In the genomic region with DNA sequence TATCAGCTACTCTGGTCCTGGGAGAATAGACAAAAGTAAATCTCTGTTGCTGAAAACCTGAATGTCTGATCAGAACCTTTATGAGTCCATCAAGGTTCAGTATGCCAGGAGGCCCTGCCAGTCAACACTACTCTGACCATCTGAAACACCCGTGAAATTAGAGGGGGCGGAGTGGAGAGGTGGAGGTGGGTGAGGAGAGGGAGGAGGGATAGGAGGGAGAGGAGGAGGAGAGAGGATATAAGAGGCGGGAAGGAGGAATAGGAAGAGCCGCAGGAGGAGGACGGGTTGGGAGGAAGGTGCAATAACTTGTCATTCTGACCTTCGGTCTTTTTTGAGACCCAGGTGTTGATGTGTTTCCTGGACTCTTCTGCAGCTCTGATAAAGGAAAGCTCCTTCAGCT, we compare ENCODE assay signal across 17 cellular contexts.
"Had no signal": no experiment of that assay in that cellular context is flagged by ENCODE, and none has a peak within 500 bp of the region (broad histone marks: within the 10 kb centered on the region; RNA-seq: fewer than 3 reads in every experiment).

No MANE protein-coding gene starts in this region.

- H3K4me3 Mint-ChIP-seq: activated T-helper 1 cell treated with anti-CD3 and anti-CD28 coated beads, Interleukin-12 subunit alpha, Interleukin-12 subunit beta, Interleukin-2, Interleukin-4 antibody, amounts not matched to agents 30 ng/mL and 10 ng/mL and 1 ng/mL, durations not matched to agents 14 hours and 24 hours and 36 hours; neural progenitor cell had no signal

- DNase-seq: activated CD4-positive, alpha-beta T cell treated with anti-CD3 and anti-CD28 coated beads, Interleukin-2, amount 50 U/mL, for 1 hour; activated gamma-delta T cell treated with Interleukin-2 at 50 U/mL for 16 hours; erythroblast; midbrain; pancreas; sigmoid colon; spleen; stimulated activated CD4-positive, alpha-beta T cell treated with anti-CD3 and anti-CD28 coated beads, Interleukin-4, amount 100 ng/mL, for 4 hours; stimulated activated naive CD4-positive, alpha-beta T cell; T-helper 9 cell had no signal

- H3K27ac Mint-ChIP-seq: neural progenitor cell had no signal

- H3K9me3 ChIP-seq: ascending aorta, pancreas, sigmoid colon, spleen had no signal

- H3K36me3 ChIP-seq: neural progenitor cell, pancreas had no signal

- H3K27me3 ChIP-seq: ascending aorta, neural progenitor cell, pancreas, sigmoid colon, spleen had no signal

- H3K9me3 Mint-ChIP-seq: activated T-helper 1 cell treated with anti-CD3 and anti-CD28 coated beads, Interleukin-12 subunit alpha, Interleukin-12 subunit beta, Interleukin-2, Interleukin-4 antibody, amounts not matched to agents 30 ng/mL and 10 ng/mL and 1 ng/mL, durations not matched to agents 14 hours and 24 hours and 36 hours; neural progenitor cell had no signal

- H3K4me1 ChIP-seq: ascending aorta, pancreas had no signal

- H3K4me3 ChIP-seq: ascending aorta, coronary artery, lung, neural progenitor cell, pancreas, sigmoid colon, SK-N-MC, spleen had no signal

- H3K27ac ChIP-seq: ascending aorta, coronary artery, neural progenitor cell, pancreas, sigmoid colon, SK-N-MC had no signal

- ATAC-seq: left lobe of liver, pancreas had no signal
